Comparison of ENCODE assay signal across 1 cellular context in genomic region chr1:26780344-26780957, GRCh38.
A peak's percentile ranks its signal among the peaks of the same experiment; 100 is the strongest.
TF ChIP-seq lines count a peak whose summit lies in the region.

No MANE protein-coding gene starts in this region.

TF ChIP-seq in HepG2, 621 proteins besides CTCF, POLR2A, EP300 and RAD21:
- TF ChIP-seq RBM22 (optimal IDR thresholded peaks at IDR 0.05; ENCODE audit: low read length) (peak; percentile 39), ZNF768 (CRISPR knock-in tag; IDR thresholded peaks at IDR 0.05) (0 out of 2 replicates have a peak, but pooled peaks have one; percentile 14), AGO2 (optimal IDR thresholded peaks at IDR 0.05; ENCODE audit: low read depth, low read length) (peak; percentile 50), HMG20A (CRISPR knock-in tag; IDR thresholded peaks at IDR 0.05; ENCODE audit: borderline replicate concordance) (no peak), ZBTB38 (CRISPR knock-in tag; IDR thresholded peaks at IDR 0.05) (0 out of 2 replicates have a peak, but pooled peaks have one; percentile 34)
- TF ChIP-seq, protein P1, sequence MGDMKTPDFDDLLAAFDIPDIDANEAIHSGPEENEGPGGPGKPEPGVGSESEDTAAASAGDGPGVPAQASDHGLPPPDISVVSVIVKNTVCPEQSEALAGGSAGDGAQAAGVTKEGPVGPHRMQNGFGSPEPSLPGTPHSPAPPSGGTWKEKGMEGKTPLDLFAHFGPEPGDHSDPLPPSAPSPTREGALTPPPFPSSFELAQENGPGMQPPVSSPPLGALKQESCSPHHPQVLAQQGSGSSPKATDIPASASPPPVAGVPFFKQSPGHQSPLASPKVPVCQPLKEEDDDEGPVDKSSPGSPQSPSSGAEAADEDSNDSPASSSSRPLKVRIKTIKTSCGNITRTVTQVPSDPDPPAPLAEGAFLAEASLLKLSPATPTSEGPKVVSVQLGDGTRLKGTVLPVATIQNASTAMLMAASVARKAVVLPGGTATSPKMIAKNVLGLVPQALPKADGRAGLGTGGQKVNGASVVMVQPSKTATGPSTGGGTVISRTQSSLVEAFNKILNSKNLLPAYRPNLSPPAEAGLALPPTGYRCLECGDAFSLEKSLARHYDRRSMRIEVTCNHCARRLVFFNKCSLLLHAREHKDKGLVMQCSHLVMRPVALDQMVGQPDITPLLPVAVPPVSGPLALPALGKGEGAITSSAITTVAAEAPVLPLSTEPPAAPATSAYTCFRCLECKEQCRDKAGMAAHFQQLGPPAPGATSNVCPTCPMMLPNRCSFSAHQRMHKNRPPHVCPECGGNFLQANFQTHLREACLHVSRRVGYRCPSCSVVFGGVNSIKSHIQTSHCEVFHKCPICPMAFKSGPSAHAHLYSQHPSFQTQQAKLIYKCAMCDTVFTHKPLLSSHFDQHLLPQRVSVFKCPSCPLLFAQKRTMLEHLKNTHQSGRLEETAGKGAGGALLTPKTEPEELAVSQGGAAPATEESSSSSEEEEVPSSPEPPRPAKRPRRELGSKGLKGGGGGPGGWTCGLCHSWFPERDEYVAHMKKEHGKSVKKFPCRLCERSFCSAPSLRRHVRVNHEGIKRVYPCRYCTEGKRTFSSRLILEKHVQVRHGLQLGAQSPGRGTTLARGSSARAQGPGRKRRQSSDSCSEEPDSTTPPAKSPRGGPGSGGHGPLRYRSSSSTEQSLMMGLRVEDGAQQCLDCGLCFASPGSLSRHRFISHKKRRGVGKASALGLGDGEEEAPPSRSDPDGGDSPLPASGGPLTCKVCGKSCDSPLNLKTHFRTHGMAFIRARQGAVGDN (CRISPR knock-in tag; IDR thresholded peaks at IDR 0.05): no peak
TF ChIP-seq in HepG2: peak in this region for 4.
